1 cellular context compared by ENCODE assay signal in genomic region chr3:100615684-100616083, GRCh38.
TF ChIP-seq lines count a peak whose summit lies in the region.

No MANE protein-coding gene starts in this region.

TF ChIP-seq in SK-N-SH treated with all-trans-retinoic acid at 6 μM for 48 hours, 23 proteins besides CTCF, POLR2A, EP300 and RAD21 (continued from another document):
- TF ChIP-seq ZC3H10 (CRISPR knock-in tag; IDR thresholded peaks at IDR 0.05) (no peak), ZNF565 (CRISPR knock-in tag; conservative IDR thresholded peaks at IDR 0.05; ENCODE audit: low read depth) (no peak), ZFP30 (CRISPR knock-in tag; IDR thresholded peaks at IDR 0.05) (no peak), RARB (CRISPR knock-in tag; IDR thresholded peaks at IDR 0.05) (no peak), TOX (CRISPR knock-in tag; IDR thresholded peaks at IDR 0.05; ENCODE audit: borderline replicate concordance) (no peak), POU6F1 (CRISPR knock-in tag; IDR thresholded peaks at IDR 0.05; ENCODE audit: borderline replicate concordance, low read depth) (no peak), GLIS3 (CRISPR knock-in tag; IDR thresholded peaks at IDR 0.05) (no peak), CREB5 (CRISPR knock-in tag; IDR thresholded peaks at IDR 0.05; ENCODE audit: low read depth) (no peak), CSDC2 (CRISPR knock-in tag; IDR thresholded peaks at IDR 0.05) (no peak), PPARA (CRISPR knock-in tag; IDR thresholded peaks at IDR 0.05; ENCODE audit: borderline replicate concordance) (no peak)
- TF ChIP-seq, protein P1, sequence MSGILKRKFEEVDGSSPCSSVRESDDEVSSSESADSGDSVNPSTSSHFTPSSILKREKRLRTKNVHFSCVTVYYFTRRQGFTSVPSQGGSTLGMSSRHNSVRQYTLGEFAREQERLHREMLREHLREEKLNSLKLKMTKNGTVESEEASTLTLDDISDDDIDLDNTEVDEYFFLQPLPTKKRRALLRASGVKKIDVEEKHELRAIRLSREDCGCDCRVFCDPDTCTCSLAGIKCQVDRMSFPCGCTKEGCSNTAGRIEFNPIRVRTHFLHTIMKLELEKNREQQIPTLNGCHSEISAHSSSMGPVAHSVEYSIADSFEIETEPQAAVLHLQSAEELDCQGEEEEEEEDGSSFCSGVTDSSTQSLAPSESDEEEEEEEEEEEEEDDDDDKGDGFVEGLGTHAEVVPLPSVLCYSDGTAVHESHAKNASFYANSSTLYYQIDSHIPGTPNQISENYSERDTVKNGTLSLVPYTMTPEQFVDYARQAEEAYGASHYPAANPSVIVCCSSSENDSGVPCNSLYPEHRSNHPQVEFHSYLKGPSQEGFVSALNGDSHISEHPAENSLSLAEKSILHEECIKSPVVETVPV (CRISPR knock-in tag; IDR thresholded peaks at IDR 0.05): no peak
TF ChIP-seq in SK-N-SH treated with all-trans-retinoic acid at 6 μM for 48 hours: peak in this region for 0.
